20 cellular contexts compared by ENCODE assay signal in genomic region chr4:160772668-160773067, GRCh38.
DNase-seq lines count a peak whose midpoint lies in the region; ATAC-seq, FAIRE-seq and TF ChIP-seq lines count a peak whose summit lies in the region.
"Had no signal": no experiment of that assay in that cellular context is flagged by ENCODE, and none has a peak within 500 bp of the region (broad histone marks: within the 10 kb centered on the region; RNA-seq: fewer than 3 reads in every experiment).

No MANE protein-coding gene starts in this region.

- H3K36me3 Mint-ChIP-seq in MCF 10A (ENCODE audit: insufficient read depth, unreplicated experiment), result no peaks in the 10 kb centered on the region

- no peak overlapping the region for H3K4me2 ChIP-seq in mesenchymal stem cell (ENCODE audit: low read length, poor library complexity, severe bottlenecking)

- H3K4me3 Mint-ChIP-seq in MCF 10A (ENCODE audit: unreplicated experiment), result no peak overlapping the region
- H3K4me3 Mint-ChIP-seq: B cell had no signal

- no peak overlapping the region for H3K9ac ChIP-seq in mesenchymal stem cell (ENCODE audit: low read length)

- H3K27me3 ChIP-seq in breast epithelium, result no peaks in the 10 kb centered on the region
- H3K27me3 ChIP-seq in bronchial epithelial cell (ENCODE audit: control insufficient read depth, insufficient read depth, low read length), result no peaks in the 10 kb centered on the region
- no peaks in the 10 kb centered on the region for H3K27me3 ChIP-seq in mesenchymal stem cell (ENCODE audit: control insufficient read depth in 1 of 2, insufficient read depth in 1 of 2, low read length in 2 of 2)

- no peaks in the 10 kb centered on the region for H3K79me1 ChIP-seq in mesenchymal stem cell (replicated peaks; ENCODE audit: low read length, poor library complexity, severe bottlenecking)

- no peak overlapping the region for H2BK12ac ChIP-seq in mesenchymal stem cell (ENCODE audit: low read length in 2 of 2)

- H2AK5ac ChIP-seq in mesenchymal stem cell (ENCODE audit: low read length, severe bottlenecking), result no peak overlapping the region

- intact Hi-C loops in MCF 10A (cut with micrococcal nuclease), result no loop called here
- intact Hi-C loops in breast epithelium (cut with DNase I; ENCODE audit: low total_unique reads), result no loop called here

- no peak overlapping the region for H3K14ac ChIP-seq in mesenchymal stem cell (ENCODE audit: low read length in 2 of 2)

- CTCF ChIA-PET in MCF 10A (lab: Yijun Ruan, JAX), result interaction anchor here (0.6 kb wide), 1 partner anchor 625 kb away, joined by 3 read pairs; no protein-coding TSS in a partner anchor

- H2AFZ ChIP-seq in mesenchymal stem cell (ENCODE audit: low read depth, low read length), result no peak overlapping the region

- ATAC-seq in GM21576 (IDR thresholded peaks at IDR 0.05; ENCODE audit: unreplicated experiment) (no peak), HG02571 (IDR thresholded peaks at IDR 0.05; ENCODE audit: unreplicated experiment) (no peak), GM18861 (IDR thresholded peaks at IDR 0.05; ENCODE audit: unreplicated experiment) (no peak)

- H3K36me3 ChIP-seq in breast epithelium (no peaks in the 10 kb centered on the region), bronchial epithelial cell (ENCODE audit: control insufficient read depth, insufficient read depth, low read length) (no peaks in the 10 kb centered on the region), mesenchymal stem cell (ENCODE audit: control insufficient read depth in 1 of 2, insufficient read depth in 2 of 2, low read depth in 1 of 2, low read length in 2 of 2) (no peaks in the 10 kb centered on the region)

- H3K9me3 ChIP-seq in breast epithelium (no peaks in the 10 kb centered on the region), mesenchymal stem cell (ENCODE audit: control insufficient read depth, low read length) (peaks cover 3% of the 10 kb centered on the region)

- no peak for FAIRE-seq in bronchial epithelial cell (lab: Jason Lieb, UNC)
- FAIRE-seq: G401.6 had no signal

- no peak overlapping the region for H3K27ac Mint-ChIP-seq in MCF 10A (ENCODE audit: low read depth, unreplicated experiment)
- H3K27ac Mint-ChIP-seq: B cell had no signal

- H4K8ac ChIP-seq in mesenchymal stem cell (ENCODE audit: low read length), result no peak overlapping the region

- no peak overlapping the region for H3K23ac ChIP-seq in mesenchymal stem cell (ENCODE audit: low read length in 2 of 2)

- POLR2A ChIA-PET in MCF 10A (lab: Yijun Ruan, JAX), result no interaction called here

- H3K4me1 ChIP-seq in breast epithelium, result no peaks in the 10 kb centered on the region
- H3K4me1 ChIP-seq in mesenchymal stem cell (ENCODE audit: control insufficient read depth, insufficient read depth, low read depth, low read length), result no peaks in the 10 kb centered on the region

- no peak overlapping the region for H3K4ac ChIP-seq in mesenchymal stem cell (ENCODE audit: low read depth in 1 of 2, low read length in 2 of 2)

- H3K9me3 Mint-ChIP-seq in MCF 10A (ENCODE audit: unreplicated experiment), result no peaks in the 10 kb centered on the region

- H4K91ac ChIP-seq in mesenchymal stem cell (ENCODE audit: low read length), result no peak overlapping the region

- no peaks in the 10 kb centered on the region for H3K27me3 Mint-ChIP-seq in MCF 10A (ENCODE audit: insufficient read depth, unreplicated experiment)
- H3K27me3 Mint-ChIP-seq: B cell had no signal

- H3K4me3 ChIP-seq in breast epithelium (no peak overlapping the region), bronchial epithelial cell (ENCODE audit: low read depth, low read length) (no peak overlapping the region), mesenchymal stem cell (ENCODE audit: insufficient read depth in 1 of 2, low read depth in 1 of 2, low read length in 2 of 2) (no peak overlapping the region)

- DNase-seq in MCF 10A (ENCODE audit: unreplicated experiment) (peak; percentile 8), breast epithelium (ENCODE audit: low spot score in 2 of 2) (no peak), bronchial epithelial cell (ENCODE audit: low read depth) (peak; percentile 3), mesenchymal stem cell (peak; percentile 1), KG1 (lab: John Stamatoyannopoulos, UW) (no peak)
- DNase-seq: DMS 273 treated with DMSO at 0.1 percent for 48 hours, DND-41, IMR-90, Karpas-422, MM.1S, NCI-H1092 treated with DMSO at 0.1 percent for 48 hours, NCI-H2081 treated with DMSO at 0.1 percent for 48 hours, OCI-M1, RPMI8226 had no signal

- no peak overlapping the region for H2BK120ac ChIP-seq in mesenchymal stem cell (ENCODE audit: low read depth, low read length)

- H2BK15ac ChIP-seq in mesenchymal stem cell (ENCODE audit: low read depth, poor library complexity, severe bottlenecking), result no peak overlapping the region

- no TSS peak for BruUV-seq in MCF 10A (replicated peaks; lab: Mats Ljungman, UMichigan)

- TF ChIP-seq CTCF in MCF 10A (IDR thresholded peaks at IDR 0.05; ENCODE audit: unreplicated experiment), result no peak
- TF ChIP-seq CTCF in breast epithelium (IDR thresholded peaks at IDR 0.05), result no peak
- TF ChIP-seq CTCF in bronchial epithelial cell (IDR thresholded peaks at IDR 0.05; ENCODE audit: insufficient read depth, low read length, severe bottlenecking), result no peak

- H3K4me1 Mint-ChIP-seq in MCF 10A (ENCODE audit: insufficient read depth, unreplicated experiment), result no peaks in the 10 kb centered on the region
- H3K4me1 Mint-ChIP-seq: B cell had no signal

- TF ChIP-seq POLR2A in breast epithelium (IDR thresholded peaks at IDR 0.05), result no peak

- H3K27ac ChIP-seq in breast epithelium (no peak overlapping the region), mesenchymal stem cell (ENCODE audit: low read length, poor library complexity, severe bottlenecking) (no peak overlapping the region)
- H3K27ac ChIP-seq: 22Rv1 had no signal

- 94% methylated on average over 2 of the region's 2 CpGs for WGBS in mesenchymal stem cell

- H2BK5ac ChIP-seq in mesenchymal stem cell (ENCODE audit: low read depth, low read length, poor library complexity, severe bottlenecking), result no peak overlapping the region

- no peak overlapping the region for H3K18ac ChIP-seq in mesenchymal stem cell (ENCODE audit: low read depth in 1 of 2, low read length in 2 of 2)

Comparison
In these comparisons a context has a peak if more than half of its experiments do, and no peak if none do; other contexts are left out.
1. DNase-seq: peak in MCF 10A (single experiment), bronchial epithelial cell (single experiment) and mesenchymal stem cell (single experiment); none in breast epithelium (0 of 2) and KG1 (single experiment).